Comparison of ENCODE assay signal across 8 cellular contexts in the genomic region with DNA sequence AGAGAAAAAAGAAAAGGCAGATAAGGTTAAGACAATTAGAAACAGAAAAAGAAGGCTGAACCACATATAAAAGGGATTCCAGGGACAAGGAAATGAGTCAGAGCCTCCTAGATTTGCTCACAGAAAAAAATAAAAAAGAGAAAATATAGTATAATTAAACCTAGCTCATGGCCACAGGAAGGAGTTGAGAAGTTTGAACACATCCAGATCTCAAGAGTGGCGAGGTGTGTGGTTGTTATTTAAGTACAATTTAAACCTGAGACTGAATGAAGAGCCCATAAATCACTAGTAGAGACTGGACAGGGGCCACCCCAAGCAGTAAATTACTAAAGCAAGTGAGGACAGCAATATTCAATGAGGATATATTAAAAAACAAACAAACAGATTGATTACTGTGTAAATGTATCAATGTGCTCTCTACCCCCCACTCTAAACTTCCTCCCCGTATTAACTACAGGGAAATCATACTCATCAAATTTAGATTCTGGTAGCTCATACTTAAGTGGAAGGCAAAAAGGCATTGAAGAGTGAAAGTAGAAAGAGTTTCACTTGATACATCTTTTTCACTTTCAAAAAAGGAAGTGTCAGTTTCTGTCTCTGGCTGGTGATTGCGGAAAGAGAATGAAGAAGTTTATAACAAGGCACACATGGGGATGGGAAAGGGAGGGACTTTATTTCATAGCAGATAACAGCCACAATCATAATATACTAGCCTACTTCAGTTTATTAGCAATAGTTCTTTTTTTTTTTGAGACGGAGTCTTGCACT. TPM values are rescaled to one million over a fixed set of nuclear protein-coding genes. Genes with fewer than 3 reads are reported as not detected.
DNase-seq lines count a peak whose midpoint lies in the region; ATAC-seq, FAIRE-seq and TF ChIP-seq lines count a peak whose summit lies in the region.

No MANE protein-coding gene starts in this region.

- TF ChIP-seq RAD21 in HepG2 (CRISPR knock-in tag; IDR thresholded peaks at IDR 0.05), result no peak

- DNase-seq in right lobe of liver (no peak), HepG2 (ENCODE audit: low spot score) (no peak), RPMI8226 (peak; percentile 35), iris pigment epithelial cell (ENCODE audit: low read depth) (peak; percentile 54), iPS-NIHi7 (ENCODE audit: extremely low spot score) (no peak), NCI-H187 treated with DMSO at 0.1 percent for 48 hours (lab: John Stamatoyannopoulos, UW) (no peak), omental fat pad (ENCODE audit: low spot score) (no peak)

- H3K4me1 ChIP-seq in right lobe of liver, result no peaks in the 10 kb centered on the region
- no peaks in the 10 kb centered on the region for H3K4me1 ChIP-seq in HepG2 (ENCODE audit: insufficient read depth, low read length)

- H4K20me1 ChIP-seq in HepG2 (ENCODE audit: insufficient read depth, low read length), result no peaks in the 10 kb centered on the region

- no peak for FAIRE-seq in HepG2 (lab: Jason Lieb, UNC)

- H3K36me3 ChIP-seq in right lobe of liver (no peaks in the 10 kb centered on the region), HepG2 (replicated peaks in 1 of 2; ENCODE audit: control insufficient read depth in 1 of 2, insufficient read depth in 2 of 2, low read length in 2 of 2) (no peaks in the 10 kb centered on the region)

- no peak overlapping the region for H3K4me3 ChIP-seq in right lobe of liver
- H3K4me3 ChIP-seq in HepG2 (replicated peaks in 1 of 3; ENCODE audit: insufficient read depth in 1 of 3, low read depth in 2 of 3, low read length in 3 of 3), result no peak overlapping the region

- POLR2A ChIA-PET in HepG2 (lab: Yijun Ruan, JAX), result no interaction called here

- H3K9me3 ChIP-seq in right lobe of liver, result no peaks in the 10 kb centered on the region
- H3K9me3 ChIP-seq in HepG2 (ENCODE audit: low read length), result no peaks in the 10 kb centered on the region

- no peak for TF ChIP-seq EP300 in HepG2 (IDR thresholded peaks at IDR 0.05; ENCODE audit: low read depth in 2 of 2, low read length in 2 of 2)
- no peak for TF ChIP-seq EP300 in HepG2 (CRISPR knock-in tag; IDR thresholded peaks at IDR 0.05; ENCODE audit: borderline replicate concordance)

- H3K27me3 ChIP-seq in right lobe of liver (no peaks in the 10 kb centered on the region), HepG2 (ENCODE audit: control insufficient read depth in 1 of 2, insufficient read depth in 2 of 2, low read length in 2 of 2) (no peaks in the 10 kb centered on the region)

- peak; percentile 27 to 70 (median 58) for ATAC-seq in right lobe of liver
- ATAC-seq in HepG2, result no peak
- peak; percentile 91 for ATAC-seq in HG03025 (IDR thresholded peaks at IDR 0.05; ENCODE audit: low FRiP score, unreplicated experiment)
- no peak for ATAC-seq in omental fat pad (ENCODE audit: low FRiP score)

- no peak overlapping the region for H2AFZ ChIP-seq in HepG2 (ENCODE audit: low read length)

- CTCF ChIA-PET in HepG2 (lab: Yijun Ruan, JAX; ENCODE audit: low intra/inter-chr PET ratio, low total read pairs), result no interaction called here

- TF ChIP-seq CTCF in right lobe of liver (IDR thresholded peaks at IDR 0.05), result no peak
- no peak for TF ChIP-seq CTCF in HepG2 (CRISPR knock-in tag; IDR thresholded peaks at IDR 0.05)
- TF ChIP-seq CTCF in omental fat pad (IDR thresholded peaks at IDR 0.05), result no peak

- H3K4me2 ChIP-seq in HepG2 (ENCODE audit: low read depth, low read length), result no peak overlapping the region

- H3K27ac ChIP-seq in right lobe of liver (no peak overlapping the region), HepG2 (ENCODE audit: extremely low read length, insufficient read depth, low read length) (no peak overlapping the region)

- H3K79me2 ChIP-seq in HepG2 (ENCODE audit: insufficient read depth, low read length), result no peaks in the 10 kb centered on the region

- BruUV-seq in HepG2 (replicated peaks; lab: Mats Ljungman, UMichigan), result no TSS peak

- intact Hi-C loops in right lobe of liver (cut with DNase I), result no loop called here
- intact Hi-C loops in HepG2 (cut with micrococcal nuclease; ENCODE audit: unreplicated experiment), result no loop called here

- TF ChIP-seq POLR2A in right lobe of liver (IDR thresholded peaks at IDR 0.05) (no peak), HepG2 (IDR thresholded peaks at IDR 0.05; ENCODE audit: insufficient read depth in 1 of 2, low read depth in 2 of 2, low read length in 2 of 2) (no peak)

- 35% methylated on average over 4 of the region's 4 CpGs for WGBS in right lobe of liver (ENCODE audit: insufficient coverage, low coverage, low lambda C conversion rate, missing lambda C conversion rate)
- WGBS in HepG2 (ENCODE audit: low lambda C conversion rate), result 46% methylated on average over 4 of the region's 4 CpGs

- in situ Hi-C loops in HepG2 (cut with HindIII; ENCODE audit: extremely low pct_ligation_motif_present, low pct_unique_long_range_greater_than_20kb), result no loop called here

- H3K9ac ChIP-seq in HepG2 (ENCODE audit: insufficient read depth, low read depth, low read length), result no peak overlapping the region

TF ChIP-seq in HepG2, 621 proteins besides CTCF, POLR2A, EP300 and RAD21 (continues in another document):
- TF ChIP-seq NFIB (CRISPR knock-in tag; IDR thresholded peaks at IDR 0.05; ENCODE audit: borderline replicate concordance) (no peak), RFX1 (IDR thresholded peaks at IDR 0.05) (no peak), ZSCAN29 (CRISPR knock-in tag; conservative IDR thresholded peaks at IDR 0.05) (no peak)
- TF ChIP-seq, protein P1, sequence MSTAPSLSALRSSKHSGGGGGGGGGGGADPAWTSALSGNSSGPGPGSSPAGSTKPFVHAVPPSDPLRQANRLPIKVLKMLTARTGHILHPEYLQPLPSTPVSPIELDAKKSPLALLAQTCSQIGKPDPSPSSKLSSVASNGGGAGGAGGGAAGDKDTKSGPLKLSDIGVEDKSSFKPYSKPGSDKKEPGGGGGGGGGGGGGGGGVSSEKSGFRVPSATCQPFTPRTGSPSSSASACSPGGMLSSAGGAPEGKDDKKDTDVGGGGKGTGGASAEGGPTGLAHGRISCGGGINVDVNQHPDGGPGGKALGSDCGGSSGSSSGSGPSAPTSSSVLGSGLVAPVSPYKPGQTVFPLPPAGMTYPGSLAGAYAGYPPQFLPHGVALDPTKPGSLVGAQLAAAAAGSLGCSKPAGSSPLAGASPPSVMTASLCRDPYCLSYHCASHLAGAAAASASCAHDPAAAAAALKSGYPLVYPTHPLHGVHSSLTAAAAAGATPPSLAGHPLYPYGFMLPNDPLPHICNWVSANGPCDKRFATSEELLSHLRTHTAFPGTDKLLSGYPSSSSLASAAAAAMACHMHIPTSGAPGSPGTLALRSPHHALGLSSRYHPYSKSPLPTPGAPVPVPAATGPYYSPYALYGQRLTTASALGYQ (CRISPR knock-in tag; IDR thresholded peaks at IDR 0.05), result no peak
- TF ChIP-seq, protein P2, sequence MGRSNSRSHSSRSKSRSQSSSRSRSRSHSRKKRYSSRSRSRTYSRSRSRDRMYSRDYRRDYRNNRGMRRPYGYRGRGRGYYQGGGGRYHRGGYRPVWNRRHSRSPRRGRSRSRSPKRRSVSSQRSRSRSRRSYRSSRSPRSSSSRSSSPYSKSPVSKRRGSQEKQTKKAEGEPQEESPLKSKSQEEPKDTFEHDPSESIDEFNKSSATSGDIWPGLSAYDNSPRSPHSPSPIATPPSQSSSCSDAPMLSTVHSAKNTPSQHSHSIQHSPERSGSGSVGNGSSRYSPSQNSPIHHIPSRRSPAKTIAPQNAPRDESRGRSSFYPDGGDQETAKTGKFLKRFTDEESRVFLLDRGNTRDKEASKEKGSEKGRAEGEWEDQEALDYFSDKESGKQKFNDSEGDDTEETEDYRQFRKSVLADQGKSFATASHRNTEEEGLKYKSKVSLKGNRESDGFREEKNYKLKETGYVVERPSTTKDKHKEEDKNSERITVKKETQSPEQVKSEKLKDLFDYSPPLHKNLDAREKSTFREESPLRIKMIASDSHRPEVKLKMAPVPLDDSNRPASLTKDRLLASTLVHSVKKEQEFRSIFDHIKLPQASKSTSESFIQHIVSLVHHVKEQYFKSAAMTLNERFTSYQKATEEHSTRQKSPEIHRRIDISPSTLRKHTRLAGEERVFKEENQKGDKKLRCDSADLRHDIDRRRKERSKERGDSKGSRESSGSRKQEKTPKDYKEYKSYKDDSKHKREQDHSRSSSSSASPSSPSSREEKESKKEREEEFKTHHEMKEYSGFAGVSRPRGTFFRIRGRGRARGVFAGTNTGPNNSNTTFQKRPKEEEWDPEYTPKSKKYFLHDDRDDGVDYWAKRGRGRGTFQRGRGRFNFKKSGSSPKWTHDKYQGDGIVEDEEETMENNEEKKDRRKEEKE (IDR thresholded peaks at IDR 0.05), result no peak

RNA-seq across cellular contexts. Expression of gene SCAF8, which starts 49.3 kb away (rescaled TPM):
- total RNA-seq in right lobe of liver (10 to 100 TPM; 12.7 to 17.2 (median 14.3) TPM), HepG2 (2016; rRNA removed; fragmentation: Illumina TruSeq; extraction: Trizol) (40.8 and 47.3 TPM in 2 replicates), omental fat pad (10 to 100 TPM; 29.5 to 52.8 (median 37.4) TPM)
- 26.0 and 29.0 TPM in 2 replicates for total RNA-seq in HepG2 (2016; cell fraction: cytosol; rRNA removed; fragmentation: Illumina TruSeq; extraction: Trizol; ENCODE audit: low read depth)
- 40.5 and 41.2 TPM in 2 replicates for total RNA-seq in HepG2 (2016; cell fraction: insoluble cytoplasmic fraction; rRNA removed; fragmentation: Illumina TruSeq; extraction: Trizol)
- total RNA-seq in HepG2 (2016; cell fraction: membrane; rRNA removed; fragmentation: Illumina TruSeq; extraction: Trizol), result 28.7 and 35.1 TPM in 2 replicates
- total RNA-seq in HepG2 (2016; cell fraction: nucleus; rRNA removed; fragmentation: Illumina TruSeq; extraction: Trizol), result 50.1 and 57.5 TPM in 2 replicates
- polyA plus RNA-seq in HepG2 (2011; rRNA removed), result 15.3 and 15.9 TPM in 2 replicates
- 8.6 and 12.5 TPM in 2 replicates for polyA plus RNA-seq in HepG2 (2011; cell fraction: cytosol; rRNA removed)
- polyA plus RNA-seq in HepG2 (2011; cell fraction: nucleus; rRNA removed), result 18.2 and 21.0 TPM in 2 replicates
- 18.5 and 22.9 TPM in 2 replicates for polyA plus RNA-seq in HepG2 (2012)
- 1.1 and 1.3 TPM in 2 replicates for polyA plus RNA-seq in HepG2 (2016; cell fraction: cytosol; fragmentation: Illumina TruSeq; extraction: Trizol; ENCODE audit: low read depth)
- polyA plus RNA-seq in HepG2 (2016; cell fraction: insoluble cytoplasmic fraction; fragmentation: Illumina TruSeq; extraction: Trizol; ENCODE audit: low read depth), result 29.6 and 35.5 TPM in 2 replicates
- 4.5 and 5.1 TPM in 2 replicates for polyA plus RNA-seq in HepG2 (2016; cell fraction: membrane; fragmentation: Illumina TruSeq; extraction: Trizol; ENCODE audit: low read depth)
- 46.1 and 46.5 TPM in 2 replicates for polyA plus RNA-seq in HepG2 (2016; cell fraction: nucleus; fragmentation: Illumina TruSeq; extraction: Trizol; ENCODE audit: insufficient read depth, low read depth)
- polyA minus RNA-seq in HepG2 (2011; rRNA and poly(A)+ RNA removed; ENCODE audit: low replicate concordance), result 13.0 and 26.4 TPM in 2 replicates
- 29.2 and 29.5 TPM in 2 replicates for polyA minus RNA-seq in HepG2 (2011; cell fraction: cytosol; rRNA and poly(A)+ RNA removed)
- polyA minus RNA-seq in HepG2 (2011; cell fraction: nucleus; rRNA and poly(A)+ RNA removed), result 91.9 and 92.7 TPM in 2 replicates

Comparison
In these comparisons a context has a peak if more than half of its experiments do, and no peak if none do; other contexts are left out.
1. ATAC-seq: peak in right lobe of liver (4 of 4) and HG03025 (single experiment); none in HepG2 (single experiment) and omental fat pad (single experiment).
2. DNase-seq: peak in RPMI8226 (single experiment) and iris pigment epithelial cell (single experiment); none in right lobe of liver (0 of 3), HepG2 (single experiment), iPS-NIHi7 (single experiment), NCI-H187 treated with DMSO at 0.1 percent for 48 hours (single experiment) and omental fat pad (single experiment).